Comparison of ENCODE assay signal across 1 cellular context in genomic region chr20:17536944-17537444, GRCh38.
TF ChIP-seq lines count a peak whose summit lies in the region.

No MANE protein-coding gene starts in this region.

TF ChIP-seq in HepG2, 621 proteins besides CTCF, POLR2A, EP300 and RAD21 (continued from another document and continues in another):
- TF ChIP-seq, protein P1, sequence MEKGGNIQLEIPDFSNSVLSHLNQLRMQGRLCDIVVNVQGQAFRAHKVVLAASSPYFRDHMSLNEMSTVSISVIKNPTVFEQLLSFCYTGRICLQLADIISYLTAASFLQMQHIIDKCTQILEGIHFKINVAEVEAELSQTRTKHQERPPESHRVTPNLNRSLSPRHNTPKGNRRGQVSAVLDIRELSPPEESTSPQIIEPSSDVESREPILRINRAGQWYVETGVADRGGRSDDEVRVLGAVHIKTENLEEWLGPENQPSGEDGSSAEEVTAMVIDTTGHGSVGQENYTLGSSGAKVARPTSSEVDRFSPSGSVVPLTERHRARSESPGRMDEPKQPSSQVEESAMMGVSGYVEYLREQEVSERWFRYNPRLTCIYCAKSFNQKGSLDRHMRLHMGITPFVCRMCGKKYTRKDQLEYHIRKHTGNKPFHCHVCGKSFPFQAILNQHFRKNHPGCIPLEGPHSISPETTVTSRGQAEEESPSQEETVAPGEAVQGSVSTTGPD (CRISPR knock-in tag; IDR thresholded peaks at IDR 0.05) = no peak
- TF ChIP-seq HMG20B (CRISPR knock-in tag; conservative IDR thresholded peaks at IDR 0.05) = peak; percentile 61; the same call in 1 of the 2 replicates
- no peak for TF ChIP-seq ZNF761 (CRISPR knock-in tag; conservative IDR thresholded peaks at IDR 0.05)
- TF ChIP-seq, protein P2, sequence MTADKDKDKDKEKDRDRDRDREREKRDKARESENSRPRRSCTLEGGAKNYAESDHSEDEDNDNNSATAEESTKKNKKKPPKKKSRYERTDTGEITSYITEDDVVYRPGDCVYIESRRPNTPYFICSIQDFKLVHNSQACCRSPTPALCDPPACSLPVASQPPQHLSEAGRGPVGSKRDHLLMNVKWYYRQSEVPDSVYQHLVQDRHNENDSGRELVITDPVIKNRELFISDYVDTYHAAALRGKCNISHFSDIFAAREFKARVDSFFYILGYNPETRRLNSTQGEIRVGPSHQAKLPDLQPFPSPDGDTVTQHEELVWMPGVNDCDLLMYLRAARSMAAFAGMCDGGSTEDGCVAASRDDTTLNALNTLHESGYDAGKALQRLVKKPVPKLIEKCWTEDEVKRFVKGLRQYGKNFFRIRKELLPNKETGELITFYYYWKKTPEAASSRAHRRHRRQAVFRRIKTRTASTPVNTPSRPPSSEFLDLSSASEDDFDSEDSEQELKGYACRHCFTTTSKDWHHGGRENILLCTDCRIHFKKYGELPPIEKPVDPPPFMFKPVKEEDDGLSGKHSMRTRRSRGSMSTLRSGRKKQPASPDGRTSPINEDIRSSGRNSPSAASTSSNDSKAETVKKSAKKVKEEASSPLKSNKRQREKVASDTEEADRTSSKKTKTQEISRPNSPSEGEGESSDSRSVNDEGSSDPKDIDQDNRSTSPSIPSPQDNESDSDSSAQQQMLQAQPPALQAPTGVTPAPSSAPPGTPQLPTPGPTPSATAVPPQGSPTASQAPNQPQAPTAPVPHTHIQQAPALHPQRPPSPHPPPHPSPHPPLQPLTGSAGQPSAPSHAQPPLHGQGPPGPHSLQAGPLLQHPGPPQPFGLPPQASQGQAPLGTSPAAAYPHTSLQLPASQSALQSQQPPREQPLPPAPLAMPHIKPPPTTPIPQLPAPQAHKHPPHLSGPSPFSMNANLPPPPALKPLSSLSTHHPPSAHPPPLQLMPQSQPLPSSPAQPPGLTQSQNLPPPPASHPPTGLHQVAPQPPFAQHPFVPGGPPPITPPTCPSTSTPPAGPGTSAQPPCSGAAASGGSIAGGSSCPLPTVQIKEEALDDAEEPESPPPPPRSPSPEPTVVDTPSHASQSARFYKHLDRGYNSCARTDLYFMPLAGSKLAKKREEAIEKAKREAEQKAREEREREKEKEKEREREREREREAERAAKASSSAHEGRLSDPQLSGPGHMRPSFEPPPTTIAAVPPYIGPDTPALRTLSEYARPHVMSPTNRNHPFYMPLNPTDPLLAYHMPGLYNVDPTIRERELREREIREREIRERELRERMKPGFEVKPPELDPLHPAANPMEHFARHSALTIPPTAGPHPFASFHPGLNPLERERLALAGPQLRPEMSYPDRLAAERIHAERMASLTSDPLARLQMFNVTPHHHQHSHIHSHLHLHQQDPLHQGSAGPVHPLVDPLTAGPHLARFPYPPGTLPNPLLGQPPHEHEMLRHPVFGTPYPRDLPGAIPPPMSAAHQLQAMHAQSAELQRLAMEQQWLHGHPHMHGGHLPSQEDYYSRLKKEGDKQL (CRISPR knock-in tag; IDR thresholded peaks at IDR 0.05; ENCODE audit: low read depth) = no peak
- no peak for TF ChIP-seq ZNF251 (CRISPR knock-in tag; IDR thresholded peaks at IDR 0.05)
- 0 out of 2 replicates have a peak, but pooled peaks have one; percentile 45 for TF ChIP-seq RELA (CRISPR knock-in tag; IDR thresholded peaks at IDR 0.05)
- TF ChIP-seq MNT (IDR thresholded peaks at IDR 0.05) = peak; percentile 37; the same call in 1 of the 2 replicates
- TF ChIP-seq ZNF232 (CRISPR knock-in tag; IDR thresholded peaks at IDR 0.05; ENCODE audit: borderline replicate concordance) = no peak
- TF ChIP-seq ZNF800 (CRISPR knock-in tag; IDR thresholded peaks at IDR 0.05) = peak; percentile 57; the same call in 1 of the 2 replicates
- TF ChIP-seq HIC2 (CRISPR knock-in tag; IDR thresholded peaks at IDR 0.05; ENCODE audit: low read depth) = no peak
- TF ChIP-seq, protein P3, sequence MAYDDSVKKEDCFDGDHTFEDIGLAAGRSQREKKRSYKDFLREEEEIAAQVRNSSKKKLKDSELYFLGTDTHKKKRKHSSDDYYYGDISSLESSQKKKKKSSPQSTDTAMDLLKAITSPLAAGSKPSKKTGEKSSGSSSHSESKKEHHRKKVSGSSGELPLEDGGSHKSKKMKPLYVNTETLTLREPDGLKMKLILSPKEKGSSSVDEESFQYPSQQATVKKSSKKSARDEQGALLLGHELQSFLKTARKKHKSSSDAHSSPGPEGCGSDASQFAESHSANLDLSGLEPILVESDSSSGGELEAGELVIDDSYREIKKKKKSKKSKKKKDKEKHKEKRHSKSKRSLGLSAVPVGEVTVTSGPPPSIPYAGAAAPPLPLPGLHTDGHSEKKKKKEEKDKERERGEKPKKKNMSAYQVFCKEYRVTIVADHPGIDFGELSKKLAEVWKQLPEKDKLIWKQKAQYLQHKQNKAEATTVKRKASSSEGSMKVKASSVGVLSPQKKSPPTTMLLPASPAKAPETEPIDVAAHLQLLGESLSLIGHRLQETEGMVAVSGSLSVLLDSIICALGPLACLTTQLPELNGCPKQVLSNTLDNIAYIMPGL (CRISPR knock-in tag; IDR thresholded peaks at IDR 0.05; ENCODE audit: borderline replicate concordance in 1 of 2, low read depth in 1 of 2) = peak; percentile 65 to 95; a peak in 3 of 4 replicates
- peak; percentile 58 for TF ChIP-seq PATZ1 (CRISPR knock-in tag; IDR thresholded peaks at IDR 0.05)
- no peak for TF ChIP-seq MED8 (CRISPR knock-in tag; IDR thresholded peaks at IDR 0.05; ENCODE audit: insufficient replicate concordance)
- no peak for TF ChIP-seq FOXM1 (CRISPR knock-in tag; IDR thresholded peaks at IDR 0.05)
- no peak for TF ChIP-seq SRY (CRISPR knock-in tag; IDR thresholded peaks at IDR 0.05)
- no peak for TF ChIP-seq ELF4 (CRISPR knock-in tag; IDR thresholded peaks at IDR 0.05; ENCODE audit: borderline replicate concordance)
- TF ChIP-seq, protein P4, sequence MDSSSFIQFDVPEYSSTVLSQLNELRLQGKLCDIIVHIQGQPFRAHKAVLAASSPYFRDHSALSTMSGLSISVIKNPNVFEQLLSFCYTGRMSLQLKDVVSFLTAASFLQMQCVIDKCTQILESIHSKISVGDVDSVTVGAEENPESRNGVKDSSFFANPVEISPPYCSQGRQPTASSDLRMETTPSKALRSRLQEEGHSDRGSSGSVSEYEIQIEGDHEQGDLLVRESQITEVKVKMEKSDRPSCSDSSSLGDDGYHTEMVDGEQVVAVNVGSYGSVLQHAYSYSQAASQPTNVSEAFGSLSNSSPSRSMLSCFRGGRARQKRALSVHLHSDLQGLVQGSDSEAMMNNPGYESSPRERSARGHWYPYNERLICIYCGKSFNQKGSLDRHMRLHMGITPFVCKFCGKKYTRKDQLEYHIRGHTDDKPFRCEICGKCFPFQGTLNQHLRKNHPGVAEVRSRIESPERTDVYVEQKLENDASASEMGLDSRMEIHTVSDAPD (CRISPR knock-in tag; IDR thresholded peaks at IDR 0.05) = no peak
- TF ChIP-seq, protein P5, sequence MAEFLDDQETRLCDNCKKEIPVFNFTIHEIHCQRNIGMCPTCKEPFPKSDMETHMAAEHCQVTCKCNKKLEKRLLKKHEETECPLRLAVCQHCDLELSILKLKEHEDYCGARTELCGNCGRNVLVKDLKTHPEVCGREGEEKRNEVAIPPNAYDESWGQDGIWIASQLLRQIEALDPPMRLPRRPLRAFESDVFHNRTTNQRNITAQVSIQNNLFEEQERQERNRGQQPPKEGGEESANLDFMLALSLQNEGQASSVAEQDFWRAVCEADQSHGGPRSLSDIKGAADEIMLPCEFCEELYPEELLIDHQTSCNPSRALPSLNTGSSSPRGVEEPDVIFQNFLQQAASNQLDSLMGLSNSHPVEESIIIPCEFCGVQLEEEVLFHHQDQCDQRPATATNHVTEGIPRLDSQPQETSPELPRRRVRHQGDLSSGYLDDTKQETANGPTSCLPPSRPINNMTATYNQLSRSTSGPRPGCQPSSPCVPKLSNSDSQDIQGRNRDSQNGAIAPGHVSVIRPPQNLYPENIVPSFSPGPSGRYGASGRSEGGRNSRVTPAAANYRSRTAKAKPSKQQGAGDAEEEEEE (CRISPR knock-in tag; IDR thresholded peaks at IDR 0.05; ENCODE audit: borderline replicate concordance) = peak; percentile 64; the same call in 1 of the 2 replicates
- TF ChIP-seq ZNF619 (CRISPR knock-in tag; IDR thresholded peaks at IDR 0.05) = peak; percentile 94
- TF ChIP-seq, protein P6, sequence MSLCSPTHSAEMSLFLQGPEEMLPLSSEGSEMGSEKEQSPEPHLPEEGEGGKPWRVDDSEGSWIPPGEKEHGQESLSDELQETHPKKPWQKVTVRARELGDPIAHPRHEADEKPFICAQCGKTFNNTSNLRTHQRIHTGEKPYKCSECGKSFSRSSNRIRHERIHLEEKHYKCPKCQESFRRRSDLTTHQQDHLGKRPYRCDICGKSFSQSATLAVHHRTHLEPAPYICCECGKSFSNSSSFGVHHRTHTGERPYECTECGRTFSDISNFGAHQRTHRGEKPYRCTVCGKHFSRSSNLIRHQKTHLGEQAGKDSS (CRISPR knock-in tag; IDR thresholded peaks at IDR 0.05; ENCODE audit: borderline replicate concordance, low read depth) = peak; percentile 55; the same call in 1 of the 2 replicates
- no peak for TF ChIP-seq HIVEP1 (CRISPR knock-in tag; IDR thresholded peaks at IDR 0.05)
- TF ChIP-seq TFE3 (CRISPR knock-in tag; IDR thresholded peaks at IDR 0.05) = 0 out of 2 replicates have a peak, but pooled peaks have one; percentile 35
- TF ChIP-seq SOX13 (IDR thresholded peaks at IDR 0.05) = no peak
- peak in 1 of 2 experiments; percentile 59; a peak in 2 of 4 replicates for TF ChIP-seq SOX13 (CRISPR knock-in tag; conservative IDR thresholded peaks at IDR 0.05 in 1 of 2, IDR thresholded peaks at IDR 0.05 in 1 of 2)
